15 cellular contexts compared by ENCODE assay signal in genomic region chr18:51614033-51614432, GRCh38.
DNase-seq lines count a peak whose midpoint lies in the region; ATAC-seq, FAIRE-seq and TF ChIP-seq lines count a peak whose summit lies in the region.
"Had no signal": no experiment of that assay in that cellular context is flagged by ENCODE, and none has a peak within 500 bp of the region (broad histone marks: within the 10 kb centered on the region; RNA-seq: fewer than 3 reads in every experiment).

No MANE protein-coding gene starts in this region.

- no peak overlapping the region for H3K27ac ChIP-seq in endodermal cell (ENCODE audit: low read depth, low read length)
- H3K27ac ChIP-seq in lung (ENCODE audit: low read depth in 1 of 2, low read length in 1 of 2): no peak overlapping the region
- H3K27ac ChIP-seq in thyroid gland: no peak overlapping the region
- H3K27ac ChIP-seq: BLaER1 treated with 17β-estradiol and CSF1 and Interleukin-3, amounts not matched to agents 10 nM and 100 nM; heart right ventricle had no signal

- no peak for FAIRE-seq in RCC 7860 (lab: Jason Lieb, UNC)

- H3K9me3 Mint-ChIP-seq in endodermal cell: no peaks in the 10 kb centered on the region
- H3K9me3 Mint-ChIP-seq in activated CD4-positive, alpha-beta T cell treated with anti-CD3 and anti-CD28 coated beads for 36 hours (ENCODE audit: low read depth): no peaks in the 10 kb centered on the region
- H3K9me3 Mint-ChIP-seq in activated naive CD4-positive, alpha-beta T cell treated with anti-CD3 and anti-CD28 coated beads, Interleukin-2, amount 10 ng/mL, durations not matched to agents 7 days and 5 days: no peaks in the 10 kb centered on the region
- H3K9me3 Mint-ChIP-seq: activated naive CD8-positive, alpha-beta T cell treated with anti-CD3 and anti-CD28 coated beads for 36 hours; stimulated activated memory B cell treated with anti-CD40 and anti-IgM and Interleukin-4, amounts not matched to agents 10 μg/mL and 1 μg/mL and 100 μg/mL, for 72 hours had no signal

- no peaks in the 10 kb centered on the region for H3K36me3 Mint-ChIP-seq in endodermal cell (ENCODE audit: low read depth)
- H3K36me3 Mint-ChIP-seq in activated CD4-positive, alpha-beta T cell treated with anti-CD3 and anti-CD28 coated beads for 36 hours (ENCODE audit: low read depth): no peaks in the 10 kb centered on the region
- no peaks in the 10 kb centered on the region for H3K36me3 Mint-ChIP-seq in activated naive CD4-positive, alpha-beta T cell treated with anti-CD3 and anti-CD28 coated beads, Interleukin-2, amount 10 ng/mL, durations not matched to agents 7 days and 5 days
- H3K36me3 Mint-ChIP-seq: activated naive CD8-positive, alpha-beta T cell treated with anti-CD3 and anti-CD28 coated beads for 36 hours; stimulated activated memory B cell treated with anti-CD40 and anti-IgM and Interleukin-4, amounts not matched to agents 10 μg/mL and 1 μg/mL and 100 μg/mL, for 72 hours had no signal

- H3K4me3 ChIP-seq in endodermal cell (ENCODE audit: low read length): no peak overlapping the region
- H3K4me3 ChIP-seq in lung: no peak overlapping the region
- H3K4me3 ChIP-seq in thyroid gland (replicated peaks in 1 of 3): no peak overlapping the region
- H3K4me3 ChIP-seq: BLaER1 treated with 17β-estradiol and CSF1 and Interleukin-3, amounts not matched to agents 10 nM and 100 nM; heart right ventricle had no signal

- H3K9me3 ChIP-seq in endodermal cell (ENCODE audit: control insufficient read depth, low read length): no peaks in the 10 kb centered on the region
- H3K9me3 ChIP-seq in lung (ENCODE audit: control insufficient read depth in 2 of 2, insufficient read depth in 1 of 2, low read length in 1 of 2): peaks cover 0 to 4% of the 10 kb centered on the region in 2 donors
- no peaks in the 10 kb centered on the region for H3K9me3 ChIP-seq in thyroid gland
- H3K9me3 ChIP-seq: BLaER1 treated with 17β-estradiol and CSF1 and Interleukin-3, amounts not matched to agents 10 nM and 100 nM; heart right ventricle had no signal

- intact Hi-C loops in activated CD4-positive, alpha-beta T cell treated with anti-CD3 and anti-CD28 coated beads for 36 hours (cut with DNase I, micrococcal nuclease): no loop called here
- intact Hi-C loops in thyroid gland (cut with DNase I): no loop called here

- TF ChIP-seq CTCF in endodermal cell (conservative IDR thresholded peaks at IDR 0.05) (no peak), lung (IDR thresholded peaks at IDR 0.05; ENCODE audit: control extremely low read depth, extremely low read depth) (no peak), thyroid gland (IDR thresholded peaks at IDR 0.05) (no peak)

- no peak overlapping the region for H3K27ac Mint-ChIP-seq in endodermal cell
- no peak overlapping the region for H3K27ac Mint-ChIP-seq in activated CD4-positive, alpha-beta T cell treated with anti-CD3 and anti-CD28 coated beads for 36 hours
- H3K27ac Mint-ChIP-seq in activated naive CD4-positive, alpha-beta T cell treated with anti-CD3 and anti-CD28 coated beads, Interleukin-2, amount 10 ng/mL, durations not matched to agents 7 days and 5 days: no peak overlapping the region
- H3K27ac Mint-ChIP-seq: activated naive CD8-positive, alpha-beta T cell treated with anti-CD3 and anti-CD28 coated beads for 36 hours; stimulated activated memory B cell treated with anti-CD40 and anti-IgM and Interleukin-4, amounts not matched to agents 10 μg/mL and 1 μg/mL and 100 μg/mL, for 72 hours had no signal

- peak; percentile 39 for ATAC-seq in lung (ENCODE audit: insufficient read depth, low FRiP score)
- ATAC-seq in activated CD4-positive, alpha-beta T cell treated with anti-CD3 and anti-CD28 coated beads for 36 hours: no peak
- ATAC-seq: stimulated activated memory B cell treated with anti-CD40 and anti-IgM and Interleukin-4, amounts not matched to agents 10 μg/mL and 1 μg/mL and 100 μg/mL, for 72 hours had no signal

- no peak overlapping the region for H3K4me3 Mint-ChIP-seq in endodermal cell
- no peak overlapping the region for H3K4me3 Mint-ChIP-seq in activated CD4-positive, alpha-beta T cell treated with anti-CD3 and anti-CD28 coated beads for 36 hours
- H3K4me3 Mint-ChIP-seq in activated naive CD4-positive, alpha-beta T cell treated with anti-CD3 and anti-CD28 coated beads, Interleukin-2, amount 10 ng/mL, durations not matched to agents 7 days and 5 days: no peak overlapping the region
- H3K4me3 Mint-ChIP-seq: activated naive CD8-positive, alpha-beta T cell treated with anti-CD3 and anti-CD28 coated beads for 36 hours; stimulated activated memory B cell treated with anti-CD40 and anti-IgM and Interleukin-4, amounts not matched to agents 10 μg/mL and 1 μg/mL and 100 μg/mL, for 72 hours had no signal

- 52 to 64% methylated on average over 5 of the region's 5 CpGs for WGBS in endodermal cell (ENCODE audit: insufficient coverage in 1 of 2, insufficient read length in 1 of 2), 2 experiments
- WGBS in lung, 2 donors: 50 to 61% methylated on average over 5 of the region's 5 CpGs
- WGBS in thyroid gland, 2 donors: 51 to 56% methylated on average over 5 of the region's 5 CpGs

- POLR2A ChIA-PET in activated CD4-positive, alpha-beta T cell treated with anti-CD3 and anti-CD28 coated beads for 36 hours (lab: Charles Lee): no interaction called here

- H3K4me1 Mint-ChIP-seq in endodermal cell: peaks cover 38% of the 10 kb centered on the region
- H3K4me1 Mint-ChIP-seq in activated CD4-positive, alpha-beta T cell treated with anti-CD3 and anti-CD28 coated beads for 36 hours: no peaks in the 10 kb centered on the region
- H3K4me1 Mint-ChIP-seq in activated naive CD4-positive, alpha-beta T cell treated with anti-CD3 and anti-CD28 coated beads, Interleukin-2, amount 10 ng/mL, durations not matched to agents 7 days and 5 days: no peaks in the 10 kb centered on the region
- H3K4me1 Mint-ChIP-seq: activated naive CD8-positive, alpha-beta T cell treated with anti-CD3 and anti-CD28 coated beads for 36 hours; stimulated activated memory B cell treated with anti-CD40 and anti-IgM and Interleukin-4, amounts not matched to agents 10 μg/mL and 1 μg/mL and 100 μg/mL, for 72 hours had no signal

- no peak for TF ChIP-seq POLR2A in thyroid gland (IDR thresholded peaks at IDR 0.05)

- CTCF ChIA-PET in activated CD4-positive, alpha-beta T cell treated with anti-CD3 and anti-CD28 coated beads for 36 hours (lab: Charles Lee): no interaction called here
- CTCF ChIA-PET in activated naive CD4-positive, alpha-beta T cell treated with anti-CD3 and anti-CD28 coated beads, Interleukin-2, amount 10 ng/mL, durations not matched to agents 7 days and 5 days (lab: Charles Lee): no interaction called here

- H3K9ac ChIP-seq in endodermal cell (ENCODE audit: extremely low read depth, low read length, poor library complexity, severe bottlenecking): no peak overlapping the region
- H3K9ac ChIP-seq: BLaER1 treated with 17β-estradiol and CSF1 and Interleukin-3, amounts not matched to agents 10 nM and 100 nM had no signal

- no peaks in the 10 kb centered on the region for H3K36me3 ChIP-seq in endodermal cell (ENCODE audit: control insufficient read depth, insufficient read depth, low read length)
- no peaks in the 10 kb centered on the region for H3K36me3 ChIP-seq in lung (ENCODE audit: control insufficient read depth in 2 of 2, insufficient read depth in 2 of 2, low read length in 2 of 2)
- H3K36me3 ChIP-seq in thyroid gland: no peaks in the 10 kb centered on the region
- H3K36me3 ChIP-seq: BLaER1 treated with 17β-estradiol and CSF1 and Interleukin-3, amounts not matched to agents 10 nM and 100 nM; heart right ventricle had no signal

- H3K4me1 ChIP-seq in endodermal cell (ENCODE audit: control insufficient read depth, insufficient read depth, low read length): peaks cover 11% of the 10 kb centered on the region
- no peaks in the 10 kb centered on the region for H3K4me1 ChIP-seq in lung (ENCODE audit: control insufficient read depth in 2 of 2, insufficient read depth in 2 of 2, low read length in 2 of 2)
- H3K4me1 ChIP-seq in thyroid gland: peaks cover 0 to 5% of the 10 kb centered on the region in 2 donors
- H3K4me1 ChIP-seq: BLaER1 treated with 17β-estradiol and CSF1 and Interleukin-3, amounts not matched to agents 10 nM and 100 nM; heart right ventricle had no signal

- H3K27me3 Mint-ChIP-seq in endodermal cell (ENCODE audit: insufficient read depth): peaks cover 19% of the 10 kb centered on the region
- H3K27me3 Mint-ChIP-seq in activated CD4-positive, alpha-beta T cell treated with anti-CD3 and anti-CD28 coated beads for 36 hours: peaks cover 9% of the 10 kb centered on the region
- H3K27me3 Mint-ChIP-seq in activated naive CD4-positive, alpha-beta T cell treated with anti-CD3 and anti-CD28 coated beads, Interleukin-2, amount 10 ng/mL, durations not matched to agents 7 days and 5 days: no peaks in the 10 kb centered on the region

- DNase-seq in DMS53 treated with DMSO at 0.1 percent for 48 hours (lab: John Stamatoyannopoulos, UW; ENCODE audit: unreplicated experiment) (peak; percentile 37), RCC 7860 (ENCODE audit: low spot score) (peak; percentile 16), endodermal cell (peak; percentile 81), lung (ENCODE audit: low spot score) (no peak), NCI-H2029 treated with DMSO at 0.1 percent for 48 hours (lab: John Stamatoyannopoulos, UW) (no peak), thyroid gland (no peak)
- no peak for DNase-seq in activated CD4-positive, alpha-beta T cell treated with anti-CD3 and anti-CD28 coated beads for 36 hours
- no peak for DNase-seq in activated naive CD4-positive, alpha-beta T cell treated with anti-CD3 and anti-CD28 coated beads, Interleukin-2, amount 10 ng/mL, durations not matched to agents 7 days and 5 days
- DNase-seq: activated naive CD8-positive, alpha-beta T cell treated with anti-CD3 and anti-CD28 coated beads for 36 hours; GDM1; KG1; NCI-H2081 treated with DMSO at 0.1 percent for 48 hours had no signal

- H3K27me3 ChIP-seq in endodermal cell (ENCODE audit: control insufficient read depth, insufficient read depth, low read length, poor library complexity, severe bottlenecking) (no peaks in the 10 kb centered on the region), lung (ENCODE audit: control insufficient read depth, insufficient read depth) (peaks cover 4% of the 10 kb centered on the region), thyroid gland (no peaks in the 10 kb centered on the region)
- H3K27me3 ChIP-seq: BLaER1 treated with 17β-estradiol and CSF1 and Interleukin-3, amounts not matched to agents 10 nM and 100 nM had no signal

Comparison
In these comparisons a context has a peak if more than half of its experiments do, and no peak if none do; other contexts are left out.
1. DNase-seq: peak in DMS53 treated with DMSO at 0.1 percent for 48 hours (single experiment), RCC 7860 (single experiment) and endodermal cell (single experiment); none in lung (single experiment), NCI-H2029 treated with DMSO at 0.1 percent for 48 hours (single experiment), activated CD4-positive, alpha-beta T cell treated with anti-CD3 and anti-CD28 coated beads for 36 hours (single experiment), thyroid gland (0 of 2) and activated naive CD4-positive, alpha-beta T cell treated with anti-CD3 and anti-CD28 coated beads, Interleukin-2, amount 10 ng/mL, durations not matched to agents 7 days and 5 days (single experiment).